ENCODE assay signal across 9 cellular contexts in genomic region chr10:104328636-104328915, GRCh38. TPM values are rescaled to one million over a fixed set of nuclear protein-coding genes. Genes with fewer than 3 reads are reported as not detected.
DNase-seq lines count a peak whose midpoint lies in the region; ATAC-seq, FAIRE-seq and TF ChIP-seq lines count a peak whose summit lies in the region.
"Had no signal": no experiment of that assay in that cellular context is flagged by ENCODE, and none has a peak within 500 bp of the region (broad histone marks: within the 10 kb centered on the region; RNA-seq: fewer than 3 reads in every experiment).

No MANE protein-coding gene starts in this region.

- in situ Hi-C loops in GM12878 (cut with MboI) = no loop called here

- no peak overlapping the region for H4K8ac ChIP-seq in mesendoderm (ENCODE audit: low read depth, low read length)

- SMC1A ChIA-PET in GM12878 (lab: Charles Lee; ENCODE audit: uncharacterized antibody, unreplicated experiment) = interaction anchor here (1.4 to 1.6 kb wide), 2 partner anchors 20 to 36 kb away, joined by 3 to 5 read pairs; no protein-coding TSS in a partner anchor

- H3K9ac ChIP-seq in GM12878 (ENCODE audit: control insufficient read depth, insufficient read depth, low read length) (peak overlapping the region; percentile 59), mesendoderm (ENCODE audit: low read length) (peak overlapping the region; percentile 66)

- H3K27ac ChIP-seq in left ventricle myocardium inferior (replicated peaks) (peak overlapping the region; percentile 99), GM12878 (ENCODE audit: control insufficient read depth, insufficient read depth) (0 out of 2 replicates have a peak overlapping the region, but pooled peaks have one; percentile 2), mesendoderm (ENCODE audit: low read depth, low read length) (peak overlapping the region; percentile 49), uterus (peak overlapping the region; percentile 88 to 97)

- H3K4ac ChIP-seq in mesendoderm (ENCODE audit: low read depth, low read length) = no peak overlapping the region

- H3K56ac ChIP-seq in mesendoderm (ENCODE audit: low read length) = peak overlapping the region; percentile 88

- no peak overlapping the region for H2BK120ac ChIP-seq in mesendoderm (ENCODE audit: low read depth, low read length)

- peaks cover 100% of the 10 kb centered on the region for H3K4me1 ChIP-seq in left ventricle myocardium inferior
- peaks cover 26% of the 10 kb centered on the region for H3K4me1 ChIP-seq in GM12878 (ENCODE audit: control insufficient read depth, insufficient read depth, low read length)
- peaks cover 57% of the 10 kb centered on the region for H3K4me1 ChIP-seq in mesendoderm (ENCODE audit: control insufficient read depth, low read depth, low read length)
- peaks cover 43 to 54% of the 10 kb centered on the region in 2 donors for H3K4me1 ChIP-seq in uterus

- peaks cover 20% of the 10 kb centered on the region; the same call in 1 of the 2 replicates for H4K20me1 ChIP-seq in GM12878 (ENCODE audit: control insufficient read depth, insufficient read depth)

- H2BK15ac ChIP-seq in mesendoderm (replicated peaks; ENCODE audit: low read depth) = no peak overlapping the region

- peak overlapping the region; percentile 70 for H2AK5ac ChIP-seq in mesendoderm (ENCODE audit: low read length)

- TF ChIP-seq CTCF in left ventricle myocardium inferior (IDR thresholded peaks at IDR 0.05; ENCODE audit: borderline replicate concordance) (no peak), GM12878 (IDR thresholded peaks at IDR 0.05 in 2 of 3, conservative IDR thresholded peaks at IDR 0.05 in 1 of 3; ENCODE audit: control insufficient read depth in 2 of 3, extremely low read depth in 1 of 3, insufficient read depth in 1 of 3, low read depth in 3 of 3, low read length in 3 of 3) (no peak), uterus (IDR thresholded peaks at IDR 0.05) (no peak)

- H3K27me3 ChIP-seq in left ventricle myocardium inferior (ENCODE audit: low read depth) = no peaks in the 10 kb centered on the region
- H3K27me3 ChIP-seq in GM12878 (replicated peaks in 1 of 2; ENCODE audit: control insufficient read depth in 2 of 2, insufficient read depth in 2 of 2, low read length in 1 of 2) = no peaks in the 10 kb centered on the region
- no peaks in the 10 kb centered on the region for H3K27me3 ChIP-seq in mesendoderm (ENCODE audit: insufficient read depth, low read length, poor library complexity)
- H3K27me3 ChIP-seq in uterus = no peaks in the 10 kb centered on the region

- H3K9me3 ChIP-seq in left ventricle myocardium inferior (replicated peaks) = no peaks in the 10 kb centered on the region
- no peaks in the 10 kb centered on the region for H3K9me3 ChIP-seq in GM12878 (replicated peaks; ENCODE audit: control insufficient read depth, insufficient read depth, low read length)
- H3K9me3 ChIP-seq in uterus = no peaks in the 10 kb centered on the region

- POLR2A ChIA-PET in GM12878 (lab: Charles Lee) = interaction anchor here (1.7 kb wide), 1 partner anchor 9 kb away, joined by 6 read pairs; the partner anchor contains the start of gene ITPRIP
- POLR2A ChIA-PET in HEK293T (lab: Yijun Ruan, JAX) = no interaction called here

- H4K5ac ChIP-seq in mesendoderm (ENCODE audit: low read length) = no peak overlapping the region

- TF ChIP-seq EP300 in GM12878 (IDR thresholded peaks at IDR 0.05; ENCODE audit: borderline replicate concordance in 1 of 2, control insufficient read depth in 1 of 2, low read depth in 2 of 2, low read length in 2 of 2) = no peak

- intact Hi-C loops in left ventricle myocardium inferior (cut with micrococcal nuclease) = no loop called here
- intact Hi-C loops in Right ventricle myocardium superior (cut with DNase I) = no loop called here
- intact Hi-C loops in GM12878 (cut with micrococcal nuclease; ENCODE audit: unreplicated experiment) = no loop called here
- intact Hi-C loops in uterus (cut with DNase I; ENCODE audit: low total_unique reads) = no loop called here

- peak overlapping the region; percentile 51 for H2BK5ac ChIP-seq in mesendoderm (ENCODE audit: low read length)

- peak overlapping the region; percentile 9 for H3K18ac ChIP-seq in mesendoderm (ENCODE audit: low read length)

- H3K36me3 ChIP-seq in left ventricle myocardium inferior (no peaks in the 10 kb centered on the region), GM12878 (ENCODE audit: control insufficient read depth in 2 of 2, insufficient read depth in 2 of 2, low read length in 1 of 2) (peaks cover 0 to 7% of the 10 kb centered on the region in 2 experiments; a peak in 2 of 4 replicates), mesendoderm (ENCODE audit: control insufficient read depth, insufficient read depth, low read length) (no peaks in the 10 kb centered on the region), uterus (no peaks in the 10 kb centered on the region)

- H3K4me2 ChIP-seq in GM12878 (ENCODE audit: control insufficient read depth, insufficient read depth) (peak overlapping the region; percentile 88), mesendoderm (ENCODE audit: low read length) (no peak overlapping the region)

- TF ChIP-seq RAD21 in GM12878 (IDR thresholded peaks at IDR 0.05; ENCODE audit: insufficient read depth, low read depth, low read length) = no peak

- peaks cover 56% of the 10 kb centered on the region for H3K79me1 ChIP-seq in mesendoderm (ENCODE audit: low read length)

- no peak overlapping the region; the same call in 1 of the 2 replicates for H2AFZ ChIP-seq in GM12878 (ENCODE audit: control insufficient read depth, low read depth, low read length)

- H3K4me3 ChIP-seq in left ventricle myocardium inferior (peak overlapping the region; percentile 51), GM12878 (peak overlapping the region; percentile 59), mesendoderm (ENCODE audit: low read length) (no peak overlapping the region), uterus (peak overlapping the region in 1 of 2 donors; percentile 6)

- ATAC-seq in Right ventricle myocardium superior (ENCODE audit: poor library complexity) (no peak), GM12878 (no peak)

- DNase-seq in left ventricle myocardium inferior = no peak
- DNase-seq in Right ventricle myocardium superior = no peak
- DNase-seq in GM12878 (ENCODE audit: low read depth, low spot score) = no peak
- DNase-seq in mesendoderm = no peak
- no peak for DNase-seq in uterus
- no peak for DNase-seq in activated effector memory CD4-positive, alpha-beta T cell treated with anti-CD3 and anti-CD28 coated beads, Interleukin-2, amount 50 U/mL, for 16 hours
- DNase-seq in DMS 273 (lab: John Stamatoyannopoulos, UW; ENCODE audit: unreplicated experiment) = no peak
- DNase-seq in HEK293T (ENCODE audit: extremely low spot score) = no peak

- RAD21 ChIA-PET in GM12878 (lab: Charles Lee; ENCODE audit: unreplicated experiment) = interaction anchor here (1.2 to 2.0 kb wide), 2 partner anchors 13 to 23 kb away, joined by 4 to 12 read pairs; no protein-coding TSS in a partner anchor

- CTCF ChIA-PET in GM12878 (lab: Yijun Ruan, JAX) = interaction anchor here (0.6 to 4.2 kb wide), 5 partner anchors 21 to 54 kb away, joined by 3 to 30 read pairs (median 9); no protein-coding TSS in a partner anchor
- CTCF ChIA-PET in HEK293T (lab: Yijun Ruan, JAX) = interaction anchor here (0.6 to 1.5 kb wide), 2 partner anchors 22 to 478 kb away, joined by 3 to 4 read pairs; no protein-coding TSS in a partner anchor

- no TSS peak for BruUV-seq in GM12878 (replicated peaks; lab: Mats Ljungman, UMichigan)

- H3K79me2 ChIP-seq in GM12878 (ENCODE audit: control insufficient read depth, insufficient read depth, low read length) (peaks cover 52% of the 10 kb centered on the region), mesendoderm (ENCODE audit: control insufficient read depth, insufficient read depth, low read length) (peaks cover 97% of the 10 kb centered on the region)

- 63% methylated on average over 3 of the region's 3 CpGs for WGBS in GM12878 (ENCODE audit: insufficient coverage, insufficient replicate concordance, low lambda C conversion rate, missing lambda C conversion rate)
- no CpG with 5 or more reads among the region's 3 CpGs for WGBS in mesendoderm (ENCODE audit: extremely low coverage, insufficient coverage, low lambda C conversion rate)

- TF ChIP-seq POLR2A in GM12878 (IDR thresholded peaks at IDR 0.05; ENCODE audit: low read depth, low read length) (no peak), uterus (IDR thresholded peaks at IDR 0.05) (no peak)

- FAIRE-seq in GM12878 (lab: Jason Lieb, UNC) = no peak
- FAIRE-seq: G401.6 had no signal

- peak overlapping the region; percentile 69 for H3K23ac ChIP-seq in mesendoderm (ENCODE audit: low read length)

RNA-seq across cellular contexts. Expression of gene ITPRIP, which starts 9.7 kb away (rescaled TPM):
- total RNA-seq in left ventricle myocardium inferior (35.4 TPM), Right ventricle myocardium superior (29.1 TPM), GM12878 (2014; rRNA removed) (4.4 and 5.6 TPM in 2 replicates), GM12878 (2014; rRNA removed; fragmentation: Illumina TruSeq; extraction: Trizol) (2.3 and 2.4 TPM in 2 replicates), GM12878 (2021) (10.4 and 11.3 TPM in 2 replicates), uterus (10 to 100 TPM in 3 of 4 donors, 1 to 10 TPM in 1; 10.0 to 32.6 (median 22.4) TPM)
- 10.1 and 10.8 TPM in 2 replicates for total RNA-seq in GM12878 (2013; cell fraction: nucleolus; rRNA removed)
- polyA plus RNA-seq in GM12878 (2011; ENCODE audit: low read depth) = 3.9 TPM
- polyA plus RNA-seq in GM12878 (2011; rRNA removed) (2.7 and 6.5 TPM in 2 replicates), GM12878 (2014; fragmentation: Illumina TruSeq; extraction: Trizol) (3.2 and 5.4 TPM in 2 replicates), GM12878 (2014; fragmentation: Nextera tagmentation; extraction: Ambion mirVana) (1 to 10 TPM in 1 of 2 experiments, under 1 TPM in 1; 0.82 to 1.2 TPM), GM12878 (2014; rRNA removed) (6.3 and 6.6 TPM in 2 replicates), GM12878 (2016; fragmentation: Nextera tagmentation; extraction: Ambion mirVana) (1 to 10 TPM; 8.6 to 8.7 TPM)
- 8.2 and 8.4 TPM in 2 replicates for polyA plus RNA-seq in GM12878 (2011; cell fraction: cytosol; rRNA removed)
- polyA plus RNA-seq in GM12878 (2011; cell fraction: nucleus; rRNA removed) = 7.0 and 8.2 TPM in 2 replicates
- 5.4 and 5.6 TPM in 2 replicates for polyA plus RNA-seq in GM12878 (2012)
- 10.6 and 13.5 TPM in 2 replicates for polyA minus RNA-seq in GM12878 (2011; rRNA and poly(A)+ RNA removed)
- polyA minus RNA-seq in GM12878 (2011; cell fraction: cytosol; rRNA and poly(A)+ RNA removed) = 3.5 and 4.9 TPM in 2 replicates
- 10.6 and 17.2 TPM in 2 replicates for polyA minus RNA-seq in GM12878 (2011; cell fraction: nucleus; rRNA and poly(A)+ RNA removed)
- 22.8 TPM for polyA plus RNA-seq in mesendoderm (2013, experiment 1 of 2)
- 22.4 TPM for polyA plus RNA-seq in mesendoderm (2013, experiment 2 of 2)

RNA-seq across cellular contexts. Expression of gene CFAP58, which starts 25.1 kb away (rescaled TPM):
- total RNA-seq in left ventricle myocardium inferior = 3.5 TPM
- 2.2 TPM for total RNA-seq in Right ventricle myocardium superior
- total RNA-seq in GM12878 (2013; cell fraction: nucleolus; rRNA removed) = 1.1 and 2.5 TPM in 2 replicates
- total RNA-seq in GM12878 (2014; rRNA removed) = 0.27 and 0.28 TPM in 2 replicates
- total RNA-seq in GM12878 (2014; rRNA removed; fragmentation: Illumina TruSeq; extraction: Trizol) = 0.22 and 0.37 TPM in 2 replicates
- 0.19 and 0.26 TPM in 2 replicates for total RNA-seq in GM12878 (2021)
- polyA plus RNA-seq in GM12878 (2011; ENCODE audit: low read depth) = 0.09 TPM
- polyA plus RNA-seq in GM12878 (2011; rRNA removed) = 0.19 and 0.39 TPM in 2 replicates
- 0.12 and 0.13 TPM in 2 replicates for polyA plus RNA-seq in GM12878 (2011; cell fraction: cytosol; rRNA removed)
- polyA plus RNA-seq in GM12878 (2011; cell fraction: nucleus; rRNA removed) = 0.19 and 0.48 TPM in 2 replicates
- polyA plus RNA-seq in GM12878 (2012) = 0.15 and 0.28 TPM in 2 replicates
- polyA plus RNA-seq in GM12878 (2014; fragmentation: Illumina TruSeq; extraction: Trizol) = 0.35 and 1.1 TPM in 2 replicates
- polyA plus RNA-seq in GM12878 (2014; fragmentation: Nextera tagmentation; extraction: Ambion mirVana) = under 1 TPM; 0.03 to 0.11 TPM
- 0.13 and 0.23 TPM in 2 replicates for polyA plus RNA-seq in GM12878 (2014; rRNA removed)
- polyA plus RNA-seq in GM12878 (2016; fragmentation: Nextera tagmentation; extraction: Ambion mirVana) = under 1 TPM; 0.04 to 0.24 TPM
- 0.10 and 0.15 TPM in 2 replicates for polyA minus RNA-seq in GM12878 (2011; rRNA and poly(A)+ RNA removed)
- not detected in 2 replicates for polyA minus RNA-seq in GM12878 (2011; cell fraction: cytosol; rRNA and poly(A)+ RNA removed)
- polyA minus RNA-seq in GM12878 (2011; cell fraction: nucleus; rRNA and poly(A)+ RNA removed) = 0.12 TPM in 1 of 2 replicates, not detected in the other
- 1.0 TPM for polyA plus RNA-seq in mesendoderm (2013, experiment 1 of 2)
- polyA plus RNA-seq in mesendoderm (2013, experiment 2 of 2) = 0.85 TPM
- 1 to 10 TPM in 3 of 4 donors, under 1 TPM in 1; 0.29 to 2.2 (median 1.3) TPM for total RNA-seq in uterus

RNA-seq across cellular contexts. Expression of gene GSTO2, which starts 59.6 kb away (rescaled TPM):
- 0.80 TPM for total RNA-seq in left ventricle myocardium inferior
- 1.0 TPM for total RNA-seq in Right ventricle myocardium superior
- total RNA-seq in GM12878 (2013; cell fraction: nucleolus; rRNA removed) = 1.5 and 2.0 TPM in 2 replicates
- 0.51 and 0.65 TPM in 2 replicates for total RNA-seq in GM12878 (2014; rRNA removed)
- total RNA-seq in GM12878 (2014; rRNA removed; fragmentation: Illumina TruSeq; extraction: Trizol) = 0.40 and 0.51 TPM in 2 replicates
- 0.26 and 0.48 TPM in 2 replicates for total RNA-seq in GM12878 (2021)
- not detected for polyA plus RNA-seq in GM12878 (2011; ENCODE audit: low read depth)
- 0.62 and 0.72 TPM in 2 replicates for polyA plus RNA-seq in GM12878 (2011; rRNA removed)
- polyA plus RNA-seq in GM12878 (2011; cell fraction: cytosol; rRNA removed) = 0.45 and 0.93 TPM in 2 replicates
- polyA plus RNA-seq in GM12878 (2011; cell fraction: nucleus; rRNA removed) = 0.63 and 0.85 TPM in 2 replicates
- 0.31 and 0.39 TPM in 2 replicates for polyA plus RNA-seq in GM12878 (2012)
- 0.19 and 0.43 TPM in 2 replicates for polyA plus RNA-seq in GM12878 (2014; fragmentation: Illumina TruSeq; extraction: Trizol)
- polyA plus RNA-seq in GM12878 (2014; fragmentation: Nextera tagmentation; extraction: Ambion mirVana) = under 1 TPM; 0.16 to 0.53 TPM
- polyA plus RNA-seq in GM12878 (2014; rRNA removed) = 0.65 and 0.86 TPM in 2 replicates
- polyA plus RNA-seq in GM12878 (2016; fragmentation: Nextera tagmentation; extraction: Ambion mirVana) = under 1 TPM; 0.18 to 0.79 TPM
- 0.67 and 1.2 TPM in 2 replicates for polyA minus RNA-seq in GM12878 (2011; rRNA and poly(A)+ RNA removed)
- not detected in 2 replicates for polyA minus RNA-seq in GM12878 (2011; cell fraction: cytosol; rRNA and poly(A)+ RNA removed)
- polyA minus RNA-seq in GM12878 (2011; cell fraction: nucleus; rRNA and poly(A)+ RNA removed) = 0.36 and 0.67 TPM in 2 replicates
- 13.4 TPM for polyA plus RNA-seq in mesendoderm (2013, experiment 1 of 2)
- polyA plus RNA-seq in mesendoderm (2013, experiment 2 of 2) = 11.0 TPM
- 10 to 100 TPM in 1 of 4 donors, 1 to 10 TPM in 1, under 1 TPM in 1, not detected in 1; under 0.01 to 10.6 (median 5.6) TPM for total RNA-seq in uterus

Comparison
In these comparisons a context has a peak if more than half of its experiments do, and no peak if none do; other contexts are left out.
1. H3K27ac ChIP-seq: peak in every context shown above with its lines; median percentile 99 in left ventricle myocardium inferior; 92 in uterus; 49 in mesendoderm; 2 in GM12878.